Comparison of ENCODE assay signal across 22 cellular contexts in the genomic region with DNA sequence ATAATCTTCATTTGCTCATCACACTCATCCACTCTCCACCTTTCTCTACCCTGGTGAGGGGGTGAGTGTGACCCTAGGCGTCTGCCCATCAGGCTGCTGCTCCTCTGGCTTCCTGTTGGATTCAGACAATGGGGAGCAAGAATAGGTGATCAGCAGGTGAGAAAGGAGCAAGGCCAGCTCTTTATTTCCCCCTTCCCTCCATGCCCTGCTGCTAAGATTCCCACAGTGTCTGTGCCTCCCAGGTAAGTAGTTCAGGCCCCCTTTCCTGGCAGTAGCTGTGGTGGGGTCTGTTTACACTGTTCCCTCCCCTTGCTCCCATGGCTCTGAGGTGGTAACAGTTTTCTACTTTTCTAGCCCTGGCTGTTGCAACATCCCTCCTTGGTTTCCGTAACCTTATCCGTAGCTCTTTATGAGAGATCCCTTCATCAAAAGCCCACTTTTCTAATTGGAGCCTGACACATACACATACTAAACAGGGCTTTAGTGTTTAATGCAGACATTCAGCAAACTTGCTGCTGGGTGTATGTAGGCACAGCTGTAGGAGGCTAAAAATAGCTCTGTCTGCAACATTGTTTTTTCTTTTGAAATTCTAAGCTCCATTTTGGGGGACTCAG. TPM values are rescaled to one million over a fixed set of nuclear protein-coding genes. Genes with fewer than 3 reads are reported as not detected.
A peak's percentile ranks its signal among the peaks of the same experiment; 100 is the strongest.
DNase-seq lines count a peak whose midpoint lies in the region; ATAC-seq and TF ChIP-seq lines count a peak whose summit lies in the region.
"Had no signal": no experiment of that assay in that cellular context is flagged by ENCODE, and none has a peak within 500 bp of the region (broad histone marks: within the 10 kb centered on the region; RNA-seq: fewer than 3 reads in every experiment).

No MANE protein-coding gene starts in this region.

- no peak for ATAC-seq in HG02759 (IDR thresholded peaks at IDR 0.05; ENCODE audit: unreplicated experiment)
- no peak for ATAC-seq in HG02798 (IDR thresholded peaks at IDR 0.05; ENCODE audit: poor library complexity, unreplicated experiment)
- ATAC-seq: activated CD8-positive, alpha-beta T cell treated with anti-CD3 and anti-CD28 coated beads, Interleukin-2, amount 10 ng/mL, durations not matched to agents 7 days and 5 days; activated T-cell treated with anti-CD3 and anti-CD28 coated beads, Interleukin-2, amount 50 U/mL, for 4 hours; T-helper 17 cell had no signal

- H3K14ac ChIP-seq in H9 (ENCODE audit: insufficient read depth, low read length), result no peak overlapping the region

- H3K36me3 ChIP-seq in neural progenitor cell, result no peaks in the 10 kb centered on the region
- H3K36me3 ChIP-seq: left ventricle myocardium inferior, ovary, sigmoid colon, SJSA1, uterus had no signal

- H3K4me2 ChIP-seq in H9 (ENCODE audit: insufficient read depth, insufficient read length, low read length) (peak overlapping the region; percentile 13), neural progenitor cell (peak overlapping the region; percentile 57)

- H3K56ac ChIP-seq in H9 (ENCODE audit: insufficient read length, low read depth, low read length), result no peak overlapping the region

- TF ChIP-seq CTCF in H9 (conservative IDR thresholded peaks at IDR 0.05) (no peak), brain (conservative IDR thresholded peaks at IDR 0.05) (no peak), neural progenitor cell (IDR thresholded peaks at IDR 0.05) (no peak)

- H4K91ac ChIP-seq in H9 (ENCODE audit: insufficient read length, low read depth, low read length), result no peak overlapping the region

- no peak overlapping the region for H2AK5ac ChIP-seq in H9 (ENCODE audit: insufficient read length, low read length)

- H3T11ph ChIP-seq in H9 (ENCODE audit: low read length), result no peak overlapping the region

- no peak overlapping the region for H3K4ac ChIP-seq in H9 (ENCODE audit: low read depth, low read length)

- no peak overlapping the region for H3K4me3 ChIP-seq in neural progenitor cell
- H3K4me3 ChIP-seq: left ventricle myocardium inferior, ovary, sigmoid colon, SJSA1, uterus had no signal

- no peak overlapping the region for H4K5ac ChIP-seq in H9 (ENCODE audit: insufficient read length, low read depth, low read length)

- H2BK120ac ChIP-seq in H9 (ENCODE audit: low read depth, low read length, poor library complexity, severe bottlenecking), result no peak overlapping the region

- no peak overlapping the region for H3K18ac ChIP-seq in H9 (ENCODE audit: insufficient read length, low read depth, low read length)

- H2AFZ ChIP-seq in H9 (ENCODE audit: low read length) (no peak overlapping the region), neural progenitor cell (replicated peaks) (no peak overlapping the region)

- no peak overlapping the region for H4K8ac ChIP-seq in H9 (replicated peaks; ENCODE audit: insufficient read length, low read depth, low read length)

- peaks cover 0 to 4% (median 3%) of the 10 kb centered on the region in 3 experiments; a peak in 4 of 7 replicates for H3K36me3 Mint-ChIP-seq in H9 (ENCODE audit: insufficient read depth in 1 of 3, low read depth in 3 of 3)
- H3K36me3 Mint-ChIP-seq in brain, result peaks cover 65% of the 10 kb centered on the region
- H3K36me3 Mint-ChIP-seq in neural progenitor cell, result peaks cover 44% of the 10 kb centered on the region

- H3K27me3 ChIP-seq in H9 (ENCODE audit: insufficient read depth, low read length) (no peaks in the 10 kb centered on the region), neural progenitor cell (no peaks in the 10 kb centered on the region)
- H3K27me3 ChIP-seq: ovary, sigmoid colon, uterus had no signal

- H3K4me1 Mint-ChIP-seq in H9 (peaks cover 18 to 33% of the 10 kb centered on the region in 2 experiments), brain (peaks cover 38% of the 10 kb centered on the region), neural progenitor cell (peaks cover 7% of the 10 kb centered on the region)
- H3K4me1 Mint-ChIP-seq: T-helper 17 cell had no signal

- H3K27ac Mint-ChIP-seq in H9 (peak overlapping the region; percentile 50 to 97 (median 92); a peak in 6 of 7 replicates), brain (peak overlapping the region in 4 of 5 experiments; percentile 7 to 88 (median 70)), neural progenitor cell (peak overlapping the region; percentile 4)
- H3K27ac Mint-ChIP-seq: activated CD8-positive, alpha-beta T cell treated with anti-CD3 and anti-CD28 coated beads, Interleukin-2, amount 10 ng/mL, durations not matched to agents 7 days and 5 days; T-helper 17 cell had no signal

- no peaks in the 10 kb centered on the region for H3K79me1 ChIP-seq in H9 (ENCODE audit: insufficient read depth, low read depth, low read length, poor library complexity, severe bottlenecking)

- H3K23ac ChIP-seq in H9 (ENCODE audit: insufficient read length, low read depth, low read length), result no peak overlapping the region

- H3K27ac ChIP-seq in H9 (ENCODE audit: insufficient read length, low read depth, low read length), result no peak overlapping the region
- H3K27ac ChIP-seq in neural progenitor cell, result peak overlapping the region; percentile 73
- H3K27ac ChIP-seq: KMS-11, left ventricle myocardium inferior, ovary, sigmoid colon, SJSA1, uterus had no signal

- no peak overlapping the region for H2BK5ac ChIP-seq in H9 (ENCODE audit: insufficient read length, low read length)

- no peak overlapping the region for H2BK12ac ChIP-seq in H9 (ENCODE audit: insufficient read length, low read depth, low read length)

- H3K4me1 ChIP-seq in H9 (ENCODE audit: insufficient read depth, low read length), result peaks cover 4% of the 10 kb centered on the region; the same call in 1 of the 2 replicates
- H3K4me1 ChIP-seq in neural progenitor cell, result peaks cover 17% of the 10 kb centered on the region
- H3K4me1 ChIP-seq: left ventricle myocardium inferior, sigmoid colon, SJSA1, uterus had no signal

- H3K9me3 Mint-ChIP-seq in H9 (peaks cover 0 to 2% of the 10 kb centered on the region in 2 experiments; a peak in 2 of 5 replicates), brain (peaks cover 0 to 9% (median 4%) of the 10 kb centered on the region in 5 experiments), neural progenitor cell (peaks cover 6% of the 10 kb centered on the region)
- H3K9me3 Mint-ChIP-seq: activated T-cell treated with anti-CD3 and anti-CD28 coated beads, Interleukin-2, amount 50 U/mL, for 4 hours had no signal

- H4K20me1 ChIP-seq in H9 (ENCODE audit: control insufficient read depth, insufficient read depth, insufficient read length) (no peaks in the 10 kb centered on the region), neural progenitor cell (ENCODE audit: low read depth) (peaks cover 14% of the 10 kb centered on the region)

- H2BK20ac ChIP-seq in H9 (ENCODE audit: low read depth, low read length, poor library complexity, severe bottlenecking), result no peak overlapping the region

- H2BK15ac ChIP-seq in H9 (ENCODE audit: low read depth, low read length), result no peak overlapping the region

- H3K23me2 ChIP-seq in H9 (ENCODE audit: insufficient read length, low read depth, low read length, poor library complexity, severe bottlenecking), result no peaks in the 10 kb centered on the region

- peaks cover 17% of the 10 kb centered on the region for H3F3A ChIP-seq in neural progenitor cell (ENCODE audit: low read depth)

- H3K4me3 Mint-ChIP-seq in H9, result peak overlapping the region in 1 of 2 experiments; percentile 56; a peak in 2 of 5 replicates
- H3K4me3 Mint-ChIP-seq in brain, result peak overlapping the region in 2 of 5 experiments; percentile 4 to 8
- no peak overlapping the region for H3K4me3 Mint-ChIP-seq in neural progenitor cell
- H3K4me3 Mint-ChIP-seq: activated CD8-positive, alpha-beta T cell treated with anti-CD3 and anti-CD28 coated beads, Interleukin-2, amount 10 ng/mL, durations not matched to agents 7 days and 5 days; activated T-cell treated with anti-CD3 and anti-CD28 coated beads, Interleukin-2, amount 50 U/mL, for 4 hours; T-helper 17 cell had no signal

- H3K9ac ChIP-seq in H9 (ENCODE audit: extremely low read depth, insufficient read length, low read length) (no peak overlapping the region), neural progenitor cell (no peak overlapping the region)
- H3K9ac ChIP-seq: KMS-11 had no signal

- no peaks in the 10 kb centered on the region for H3K79me2 ChIP-seq in H9 (ENCODE audit: insufficient read depth, low read length)
- H3K79me2 ChIP-seq in neural progenitor cell (ENCODE audit: low read depth), result peaks cover 6% of the 10 kb centered on the region

- peak; percentile 58 for DNase-seq in H9
- peak; percentile 86 for DNase-seq in NCI-H2107 treated with DMSO at 0.1 percent for 48 hours (lab: John Stamatoyannopoulos, UW; ENCODE audit: unreplicated experiment)
- DNase-seq in neural progenitor cell (ENCODE audit: low spot score), result peak; percentile 4
- DNase-seq in NCI-H526 treated with DMSO at 0.1 percent for 48 hours (lab: John Stamatoyannopoulos, UW), result no peak
- DNase-seq: activated CD8-positive, alpha-beta T cell treated with anti-CD3 and anti-CD28 coated beads, Interleukin-2, amount 10 ng/mL, durations not matched to agents 7 days and 5 days; activated naive CD4-positive, alpha-beta T cell treated with anti-CD3 and anti-CD28 coated beads, Interleukin-2, amount 50 U/mL, for 16 hours; activated T-cell treated with anti-CD3 and anti-CD28 coated beads, Interleukin-2, amount 50 U/mL, for 4 hours; Calu3; cortex of kidney; foreskin fibroblast; left ventricle myocardium inferior; NCI-H226; ovary; sigmoid colon; stimulated activated CD4-positive, alpha-beta T cell treated with anti-CD3 and anti-CD28 coated beads, Interleukin-2, amount 100 ng/mL, for 24 hours; T-helper 17 cell; uterus had no signal

- H3K27me3 Mint-ChIP-seq in H9 (ENCODE audit: low read depth), result peaks cover 2% of the 10 kb centered on the region; the same call in 1 of the 2 replicates
- no peaks in the 10 kb centered on the region for H3K27me3 Mint-ChIP-seq in brain
- H3K27me3 Mint-ChIP-seq in neural progenitor cell (ENCODE audit: insufficient read depth, low read depth), result no peaks in the 10 kb centered on the region
- H3K27me3 Mint-ChIP-seq: T-helper 17 cell had no signal

- WGBS in H9 (ENCODE audit: extremely low coverage, insufficient read length, low lambda C conversion rate), result no CpG with 5 or more reads among the region's 3 CpGs

- H3K9me3 ChIP-seq in H9 (ENCODE audit: control insufficient read depth, low read depth, low read length) (no peaks in the 10 kb centered on the region), neural progenitor cell (ENCODE audit: low read depth) (no peaks in the 10 kb centered on the region)
- H3K9me3 ChIP-seq: left ventricle myocardium inferior, ovary, sigmoid colon, SJSA1, uterus had no signal

RNA-seq across cellular contexts. Expression of a gene that starts 27.5 kb away (rescaled TPM):
- 0.87 and 1.3 TPM in 2 replicates for total RNA-seq in H9 (2021)
- polyA plus RNA-seq in brain (ENCODE audit: insufficient read depth, low read depth, low replicate concordance), result 95.4 TPM
- total RNA-seq in neural progenitor cell (ENCODE audit: low replicate concordance), result 95.0 and 102 TPM in 2 replicates
- total RNA-seq: activated CD8-positive, alpha-beta T cell treated with anti-CD3 and anti-CD28 coated beads, Interleukin-2, amount 10 ng/mL, durations not matched to agents 7 days and 5 days had no signal

Comparison
In these comparisons a context has a peak if more than half of its experiments do, and no peak if none do; other contexts are left out.
1. H3K27ac Mint-ChIP-seq: peak in every context shown above with its lines; median percentile 92 in H9; 70 in brain; 4 in neural progenitor cell.
2. RNA of a gene that starts 27.5 kb away (total RNA-seq): 95.0 to 102 TPM in neural progenitor cell; 0.87 to 1.3 TPM in H9; every median in the first group is over 10 times any median in the second.